Comparison of ENCODE assay signal across 1 cellular context in genomic region chr1:20705356-20705755, GRCh38.
TF ChIP-seq lines count a peak whose summit lies in the region.

No MANE protein-coding gene starts in this region.

TF ChIP-seq in K562, 482 proteins besides CTCF, POLR2A, EP300 and RAD21 (continued from another document):
- peak; percentile 74 for TF ChIP-seq SMAD4 (CRISPR knock-in tag; conservative IDR thresholded peaks at IDR 0.05)
- TF ChIP-seq TRIM24 (IDR thresholded peaks at IDR 0.05) = no peak
- TF ChIP-seq ZFP91 (CRISPR knock-in tag; IDR thresholded peaks at IDR 0.05) = no peak
- no peak for TF ChIP-seq HMG20B (CRISPR knock-in tag; IDR thresholded peaks at IDR 0.05)
